Comparison of ENCODE assay signal across 1 cellular context in the genomic region with DNA sequence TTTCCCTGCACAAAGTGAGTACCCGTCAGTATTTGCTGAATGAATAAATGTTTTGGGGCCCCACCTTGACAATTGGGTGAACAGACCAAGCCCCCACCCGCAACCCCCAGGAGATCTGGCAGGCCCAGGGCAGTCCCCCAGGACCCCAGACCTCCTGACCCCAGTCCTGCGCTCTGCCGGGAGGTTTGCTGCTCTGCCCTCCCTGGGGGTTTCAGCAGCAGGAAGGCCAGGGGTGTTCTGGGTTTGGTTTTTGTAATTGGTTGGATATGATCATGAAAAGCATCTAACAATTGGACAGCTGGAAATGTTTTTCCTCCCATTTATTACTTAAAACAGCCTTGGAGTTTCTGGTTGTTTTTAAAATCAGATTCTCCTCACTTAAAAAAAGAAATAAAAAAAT.
TF ChIP-seq lines count a peak whose summit lies in the region.

No MANE protein-coding gene starts in this region.

TF ChIP-seq in SK-N-SH, 30 proteins besides CTCF, POLR2A, EP300 and RAD21 (continued from another document):
- TF ChIP-seq, protein P1, sequence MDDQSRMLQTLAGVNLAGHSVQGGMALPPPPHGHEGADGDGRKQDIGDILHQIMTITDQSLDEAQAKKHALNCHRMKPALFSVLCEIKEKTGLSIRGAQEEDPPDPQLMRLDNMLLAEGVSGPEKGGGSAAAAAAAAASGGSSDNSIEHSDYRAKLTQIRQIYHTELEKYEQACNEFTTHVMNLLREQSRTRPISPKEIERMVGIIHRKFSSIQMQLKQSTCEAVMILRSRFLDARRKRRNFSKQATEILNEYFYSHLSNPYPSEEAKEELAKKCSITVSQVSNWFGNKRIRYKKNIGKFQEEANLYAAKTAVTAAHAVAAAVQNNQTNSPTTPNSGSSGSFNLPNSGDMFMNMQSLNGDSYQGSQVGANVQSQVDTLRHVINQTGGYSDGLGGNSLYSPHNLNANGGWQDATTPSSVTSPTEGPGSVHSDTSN (IDR thresholded peaks at IDR 0.05) = no peak
TF ChIP-seq in SK-N-SH: peak in this region for 2.
